Comparison of ENCODE assay signal across 4 cellular contexts in genomic region chr12:93158065-93158843, GRCh38.
TF ChIP-seq lines count a peak whose summit lies in the region.

No MANE protein-coding gene starts in this region.

TF ChIP-seq in SK-N-SH treated with all-trans-retinoic acid at 6 μM for 48 hours, 23 proteins besides CTCF, POLR2A, EP300 and RAD21 (continued from another document):
- TF ChIP-seq RARB (CRISPR knock-in tag; IDR thresholded peaks at IDR 0.05) (no peak), ZFP3 (CRISPR knock-in tag; IDR thresholded peaks at IDR 0.05) (no peak), CSRNP3 (CRISPR knock-in tag; IDR thresholded peaks at IDR 0.05) (no peak), SNAI2 (CRISPR knock-in tag; IDR thresholded peaks at IDR 0.05) (no peak)
TF ChIP-seq in SK-N-SH treated with all-trans-retinoic acid at 6 μM for 48 hours: peak in this region for 1.

TF ChIP-seq in SK-N-SH, 30 proteins besides CTCF, POLR2A, EP300 and RAD21 (continued from another document):
- no peak for TF ChIP-seq USF1 (IDR thresholded peaks at IDR 0.05; ENCODE audit: borderline replicate concordance, low read depth)
- no peak for TF ChIP-seq YY1 (IDR thresholded peaks at IDR 0.05; ENCODE audit: low read depth)
- TF ChIP-seq JUND (IDR thresholded peaks at IDR 0.05) = no peak
- no peak for TF ChIP-seq TEAD4 (IDR thresholded peaks at IDR 0.05; ENCODE audit: borderline replicate concordance, insufficient read depth)
- TF ChIP-seq FOXJ3 (CRISPR knock-in tag; IDR thresholded peaks at IDR 0.05) = no peak
- no peak for TF ChIP-seq EZH2phosphoT487 (IDR thresholded peaks at IDR 0.05; ENCODE audit: borderline replicate concordance, low read depth)
- no peak for TF ChIP-seq NFIC (IDR thresholded peaks at IDR 0.05; ENCODE audit: borderline replicate concordance)
- TF ChIP-seq POLR2AphosphoS5 (IDR thresholded peaks at IDR 0.05; ENCODE audit: low read depth, low read length) = no peak
- TF ChIP-seq TCF12 (IDR thresholded peaks at IDR 0.05) = no peak
- no peak for TF ChIP-seq GABPA (IDR thresholded peaks at IDR 0.05; ENCODE audit: low read depth)
- TF ChIP-seq MAX (IDR thresholded peaks at IDR 0.05; ENCODE audit: low read depth) = no peak
- no peak for TF ChIP-seq MEF2A (IDR thresholded peaks at IDR 0.05; ENCODE audit: borderline replicate concordance, low read depth)
- no peak for TF ChIP-seq RXRA (IDR thresholded peaks at IDR 0.05; ENCODE audit: borderline replicate concordance, low read depth)
- TF ChIP-seq REST (IDR thresholded peaks at IDR 0.05; ENCODE audit: low read depth, low read length) = no peak

TF ChIP-seq in HEK293, 187 proteins besides CTCF, POLR2A, EP300 and RAD21 (continued from another document):
- TF ChIP-seq ZXDB (tag by site-specific recombination; IDR thresholded peaks at IDR 0.05) (no peak), ZNF664 (tag by site-specific recombination; IDR thresholded peaks at IDR 0.05) (no peak), ZSCAN5A (tag by site-specific recombination; IDR thresholded peaks at IDR 0.05) (peak; percentile 22; the same call in 1 of the 2 replicates), ZIC2 (tag by site-specific recombination; IDR thresholded peaks at IDR 0.05) (no peak), EGR2 (tag by site-specific recombination; IDR thresholded peaks at IDR 0.05; ENCODE audit: low read depth) (no peak), ZNF146 (tag by site-specific recombination; IDR thresholded peaks at IDR 0.05) (peak; percentile 74; the same call in 1 of the 2 replicates)
TF ChIP-seq in HEK293: peak in this region for 2.

TF ChIP-seq in K562, 482 proteins besides CTCF, POLR2A, EP300 and RAD21 (continued from another document):
- 0 out of 3 replicates have a peak, but pooled peaks of 1 of the 2 experiments have one; percentile 37 for TF ChIP-seq CBX3 (IDR thresholded peaks at IDR 0.05; ENCODE audit: borderline replicate concordance in 1 of 2, low read length in 2 of 2)
- peak; percentile 72 for TF ChIP-seq ZNF146 (CRISPR knock-in tag; IDR thresholded peaks at IDR 0.05; ENCODE audit: unreplicated experiment)
- TF ChIP-seq RBM25 (IDR thresholded peaks at IDR 0.05; ENCODE audit: low read depth, low read length, severe bottlenecking) = peak; percentile 52
- TF ChIP-seq MYBL2 (IDR thresholded peaks at IDR 0.05; ENCODE audit: low read depth) = no peak
- TF ChIP-seq MYBL2 (CRISPR knock-in tag; IDR thresholded peaks at IDR 0.05; ENCODE audit: borderline replicate concordance) = no peak
- TF ChIP-seq HMG20B (CRISPR knock-in tag; IDR thresholded peaks at IDR 0.05) = no peak
